Comparison of ENCODE assay signal across 1 cellular context in genomic region chr7:22433710-22434460, GRCh38.
TF ChIP-seq lines count a peak whose summit lies in the region.

No MANE protein-coding gene starts in this region.

TF ChIP-seq in HepG2, 621 proteins besides CTCF, POLR2A, EP300 and RAD21 (continued from another document and continues in another):
- peak; percentile 56 for TF ChIP-seq ZNF574 (CRISPR knock-in tag; IDR thresholded peaks at IDR 0.05)
- TF ChIP-seq ZFP37 (CRISPR knock-in tag; IDR thresholded peaks at IDR 0.05; ENCODE audit: borderline replicate concordance), result no peak
- peak; percentile 92; the same call in 1 of the 2 replicates for TF ChIP-seq GATA4 (IDR thresholded peaks at IDR 0.05; ENCODE audit: borderline replicate concordance, low read depth)
- peak; percentile 97 for TF ChIP-seq POGZ (CRISPR knock-in tag; IDR thresholded peaks at IDR 0.05)
- TF ChIP-seq RBAK (CRISPR knock-in tag; IDR thresholded peaks at IDR 0.05), result peak; percentile 70
- TF ChIP-seq TFAP4 (IDR thresholded peaks at IDR 0.05; ENCODE audit: borderline replicate concordance, low read depth), result peak; percentile 99
- TF ChIP-seq HNRNPH1 (optimal IDR thresholded peaks at IDR 0.05; ENCODE audit: low read depth, low read length), result no peak
- TF ChIP-seq ZBTB26 (CRISPR knock-in tag; IDR thresholded peaks at IDR 0.05; ENCODE audit: borderline replicate concordance), result 0 out of 2 replicates have a peak, but pooled peaks have one; percentile 16
- TF ChIP-seq ELF4 (CRISPR knock-in tag; IDR thresholded peaks at IDR 0.05; ENCODE audit: borderline replicate concordance), result no peak; the same call in 1 of the 2 replicates
- TF ChIP-seq KAT8 (CRISPR knock-in tag; IDR thresholded peaks at IDR 0.05), result peak; percentile 65; the same call in 1 of the 2 replicates
- no peak for TF ChIP-seq ZBTB34 (CRISPR knock-in tag; IDR thresholded peaks at IDR 0.05)
- TF ChIP-seq ZMYM2 (CRISPR knock-in tag; IDR thresholded peaks at IDR 0.05), result peak; percentile 80; the same call in 1 of the 2 replicates
- peak; percentile 74; the same call in 1 of the 2 replicates for TF ChIP-seq ZNF124 (CRISPR knock-in tag; IDR thresholded peaks at IDR 0.05)
- peak; percentile 91 for TF ChIP-seq PAXIP1 (CRISPR knock-in tag; conservative IDR thresholded peaks at IDR 0.05)
- TF ChIP-seq ATF3 (CRISPR knock-in tag; IDR thresholded peaks at IDR 0.05), result peak; percentile 95
- TF ChIP-seq ATF1 (CRISPR knock-in tag; IDR thresholded peaks at IDR 0.05), result peak; percentile 75
- no peak for TF ChIP-seq RFXAP (CRISPR knock-in tag; IDR thresholded peaks at IDR 0.05; ENCODE audit: borderline replicate concordance)
- TF ChIP-seq NR2F6 (IDR thresholded peaks at IDR 0.05), result peak; percentile 89
- TF ChIP-seq NR2F6 (CRISPR knock-in tag; IDR thresholded peaks at IDR 0.05), result peak; percentile 96
- TF ChIP-seq MTA3 (CRISPR knock-in tag; IDR thresholded peaks at IDR 0.05), result no peak
- TF ChIP-seq FOSL2 (CRISPR knock-in tag; IDR thresholded peaks at IDR 0.05), result peak; percentile 94
- no peak for TF ChIP-seq IKZF4 (CRISPR knock-in tag; IDR thresholded peaks at IDR 0.05; ENCODE audit: borderline replicate concordance, low read depth, not compliant biosample characterization)
- TF ChIP-seq TFDP2 (CRISPR knock-in tag; IDR thresholded peaks at IDR 0.05), result 0 out of 2 replicates have a peak, but pooled peaks have one; percentile 18
- TF ChIP-seq PATZ1 (CRISPR knock-in tag; IDR thresholded peaks at IDR 0.05), result peak; percentile 73
- no peak for TF ChIP-seq ZNF619 (CRISPR knock-in tag; IDR thresholded peaks at IDR 0.05)
- no peak for TF ChIP-seq ETS1 (CRISPR knock-in tag; IDR thresholded peaks at IDR 0.05)
- TF ChIP-seq JUND (CRISPR knock-in tag; IDR thresholded peaks at IDR 0.05), result peak; percentile 94
- peak; percentile 92 for TF ChIP-seq MLX (CRISPR knock-in tag; IDR thresholded peaks at IDR 0.05)
- peak; percentile 59; the same call in 1 of the 2 replicates for TF ChIP-seq ZNF605 (CRISPR knock-in tag; IDR thresholded peaks at IDR 0.05)
- no peak for TF ChIP-seq ZNF510 (CRISPR knock-in tag; IDR thresholded peaks at IDR 0.05; ENCODE audit: low read depth)
- TF ChIP-seq FOXP4 (CRISPR knock-in tag; IDR thresholded peaks at IDR 0.05), result peak; percentile 81
- no peak for TF ChIP-seq GPBP1L1 (CRISPR knock-in tag; IDR thresholded peaks at IDR 0.05)
- TF ChIP-seq ZEB1 (IDR thresholded peaks at IDR 0.05; ENCODE audit: insufficient replicate concordance, low read depth), result peak; percentile 74
- TF ChIP-seq ZFAT (CRISPR knock-in tag; conservative IDR thresholded peaks at IDR 0.05), result no peak
- TF ChIP-seq CBFB (CRISPR knock-in tag; IDR thresholded peaks at IDR 0.05), result peak; percentile 86; the same call in 1 of the 2 replicates
- TF ChIP-seq PPARG (CRISPR knock-in tag; conservative IDR thresholded peaks at IDR 0.05), result peak; percentile 97
- TF ChIP-seq ZFP91 (CRISPR knock-in tag; IDR thresholded peaks at IDR 0.05; ENCODE audit: borderline replicate concordance), result peak; percentile 49; the same call in 1 of the 2 replicates
